Comparison of ENCODE assay signal across 15 cellular contexts in the genomic region with DNA sequence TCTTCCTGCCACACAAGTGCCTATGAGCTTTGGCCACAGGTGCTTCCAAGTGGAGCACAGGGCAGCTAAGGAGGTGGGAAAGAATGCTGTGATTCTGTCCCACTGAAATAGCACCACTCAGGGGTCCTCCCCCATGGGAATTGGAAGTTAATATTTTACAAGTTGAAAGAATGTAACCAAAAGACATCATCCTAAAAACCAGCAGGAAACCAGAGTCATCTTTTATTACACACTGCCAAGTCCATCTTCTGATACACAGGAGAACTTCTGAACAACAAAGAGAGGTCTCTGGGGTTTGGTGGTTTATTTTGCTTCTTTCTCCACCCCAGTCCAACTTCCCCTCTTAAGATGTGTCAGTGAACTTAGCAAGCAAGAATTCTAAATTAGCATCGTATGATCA.
"Had no signal": no experiment of that assay in that cellular context is flagged by ENCODE, and none has a peak within 500 bp of the region (broad histone marks: within the 10 kb centered on the region; RNA-seq: fewer than 3 reads in every experiment).

No MANE protein-coding gene starts in this region.

- H3K27ac Mint-ChIP-seq: activated naive CD8-positive, alpha-beta T cell treated with anti-CD3 and anti-CD28 coated beads, Interleukin-2, amount 10 ng/mL, durations not matched to agents 7 days and 5 days; T-helper 2 cell treated with Interferon-gamma antibody and Interleukin-4, amounts not matched to agents 5 μg/mL and 100 μg/mL, for 36 hours had no signal

- H3K9me3 Mint-ChIP-seq: T-helper 2 cell treated with Interferon-gamma antibody and Interleukin-4, amounts not matched to agents 5 μg/mL and 100 μg/mL, for 36 hours had no signal

- H3K4me3 Mint-ChIP-seq: activated naive CD8-positive, alpha-beta T cell treated with anti-CD3 and anti-CD28 coated beads, Interleukin-2, amount 10 ng/mL, durations not matched to agents 7 days and 5 days; activated T-cell treated with anti-CD3 and anti-CD28 coated beads, Interleukin-2, amount 50 U/mL, for 4 hours; nephron progenitor cell; T-helper 2 cell treated with Interferon-gamma antibody and Interleukin-4, amounts not matched to agents 5 μg/mL and 100 μg/mL, for 36 hours had no signal

- H3K27ac ChIP-seq: esophagus squamous epithelium, ovary, stomach, thyroid gland had no signal

- H3K4me3 ChIP-seq: esophagus squamous epithelium, heart right ventricle, ovary, stomach, thyroid gland had no signal

- H3K4me1 Mint-ChIP-seq: activated naive CD8-positive, alpha-beta T cell treated with anti-CD3 and anti-CD28 coated beads, Interleukin-2, amount 10 ng/mL, durations not matched to agents 7 days and 5 days had no signal

- H3K27me3 ChIP-seq: esophagus squamous epithelium, ovary, stomach, thyroid gland had no signal

- ATAC-seq: activated T-cell treated with anti-CD3 and anti-CD28 coated beads, Interleukin-2, amount 50 U/mL, for 4 hours; heart right ventricle had no signal

- H3K36me3 Mint-ChIP-seq: activated naive CD8-positive, alpha-beta T cell treated with anti-CD3 and anti-CD28 coated beads, Interleukin-2, amount 10 ng/mL, durations not matched to agents 7 days and 5 days had no signal

- H3K9me3 ChIP-seq: ovary, thyroid gland had no signal

- DNase-seq: activated CD4-positive, alpha-beta T cell treated with anti-CD3 and anti-CD28 coated beads, Interleukin-2, amount 50 U/mL, for 48 hours; activated CD4-positive, CD25-positive, alpha-beta regulatory T cell treated with anti-CD3 and anti-CD28 coated beads, Interleukin-2, amount 50 U/mL, for 72 hours; activated gamma-delta T cell; activated naive CD8-positive, alpha-beta T cell treated with anti-CD3 and anti-CD28 coated beads, Interleukin-2, amount 10 ng/mL, durations not matched to agents 7 days and 5 days; activated T-cell treated with anti-CD3 and anti-CD28 coated beads, Interleukin-2, amount 50 U/mL, for 4 hours; anterior cingulate cortex; esophagus squamous epithelium; heart right ventricle; nephron progenitor cell; ovary; stimulated activated CD4-positive, alpha-beta T cell treated with anti-CD3 and anti-CD28 coated beads, Interleukin-4, amount 100 ng/mL, for 4 hours; stomach; SW 1271; thyroid gland had no signal

- H3K36me3 ChIP-seq: esophagus squamous epithelium, heart right ventricle, ovary, stomach, thyroid gland had no signal

- H3K4me1 ChIP-seq: thyroid gland had no signal
